In genomic region chr5:112800901-112801300, GRCh38 we compare ENCODE assay signal across 35 cellular contexts.
DNase-seq lines count a peak whose midpoint lies in the region; ATAC-seq and TF ChIP-seq lines count a peak whose summit lies in the region.
"Had no signal": no experiment of that assay in that cellular context is flagged by ENCODE, and none has a peak within 500 bp of the region (broad histone marks: within the 10 kb centered on the region; RNA-seq: fewer than 3 reads in every experiment).

No MANE protein-coding gene starts in this region.

- no peak overlapping the region for H3K27ac Mint-ChIP-seq in stimulated activated effector memory CD8-positive, alpha-beta T cell treated with anti-CD3 and anti-CD28 coated beads, Interleukin-12 subunit alpha, Interleukin-12 subunit beta, amount 100 ng/mL, for 72 hours
- H3K27ac Mint-ChIP-seq in activated naive CD8-positive, alpha-beta T cell treated with anti-CD3 and anti-CD28 coated beads, Interleukin-2, amount 50 U/mL, for 24 hours, result no peak overlapping the region
- H3K27ac Mint-ChIP-seq: activated naive CD8-positive, alpha-beta T cell treated with anti-CD3 and anti-CD28 coated beads for 36 hours; activated T-cell treated with anti-CD3 and anti-CD28 coated beads, Interleukin-2, amount 50 U/mL, for 24 hours; naive thymus-derived CD4-positive, alpha-beta T cell; type B pancreatic cell had no signal

- no peaks in the 10 kb centered on the region for H3K4me1 Mint-ChIP-seq in stimulated activated effector memory CD8-positive, alpha-beta T cell treated with anti-CD3 and anti-CD28 coated beads, Interleukin-12 subunit alpha, Interleukin-12 subunit beta, amount 100 ng/mL, for 72 hours
- peaks cover 2% of the 10 kb centered on the region for H3K4me1 Mint-ChIP-seq in activated naive CD8-positive, alpha-beta T cell treated with anti-CD3 and anti-CD28 coated beads, Interleukin-2, amount 50 U/mL, for 24 hours
- H3K4me1 Mint-ChIP-seq: activated naive CD8-positive, alpha-beta T cell treated with anti-CD3 and anti-CD28 coated beads for 36 hours had no signal

- DNase-seq in NCI-H2107 treated with DMSO at 0.1 percent for 48 hours (lab: John Stamatoyannopoulos, UW; ENCODE audit: unreplicated experiment) (peak; percentile 40), NCI-H2107 (lab: John Stamatoyannopoulos, UW) (no peak), NCI-H1694 treated with DMSO at 0.1 percent for 48 hours (lab: John Stamatoyannopoulos, UW) (peak; percentile 28), WERI-Rb-1 (no peak), retina (peak; percentile 49), NCI-H446 (lab: John Stamatoyannopoulos, UW) (no peak)
- DNase-seq in stimulated activated effector memory CD8-positive, alpha-beta T cell treated with anti-CD3 and anti-CD28 coated beads, Interleukin-12 subunit alpha, Interleukin-12 subunit beta, amount 100 ng/mL, for 72 hours (ENCODE audit: low spot score in 2 of 2), result no peak
- no peak for DNase-seq in activated naive CD8-positive, alpha-beta T cell treated with anti-CD3 and anti-CD28 coated beads, Interleukin-2, amount 50 U/mL, for 24 hours
- DNase-seq: 8988T; activated CD4-positive, alpha-beta T cell treated with anti-CD3 and anti-CD28 coated beads, Interleukin-2, amount 50 U/mL, for 1 hour; activated CD4-positive, CD25-positive, alpha-beta regulatory T cell; activated gamma-delta T cell; activated naive CD8-positive, alpha-beta T cell treated with anti-CD3 and anti-CD28 coated beads for 36 hours; activated T-cell treated with anti-CD3 and anti-CD28 coated beads, Interleukin-2, amount 50 U/mL, for 24 hours; aorta; Caco-2; DMS79 treated with DMSO at 0.1 percent for 48 hours; effector memory CD4-positive, alpha-beta T cell; GF-D8; HCEC 1CT; head of caudate nucleus; kidney; MM.1S; naive thymus-derived CD4-positive, alpha-beta T cell; NCI-H1417 treated with DMSO at 0.1 percent for 48 hours; NCI-H345; stimulated activated CD4-positive, alpha-beta T cell treated with anti-CD3 and anti-CD28 coated beads, Interleukin-4, amount 100 ng/mL, for 24 hours had no signal

- H3K4me3 ChIP-seq in WERI-Rb-1 (ENCODE audit: low read depth, low read length), result no peak overlapping the region
- H3K4me3 ChIP-seq: cardiac muscle cell, coronary artery, lung, prostate gland had no signal

- ATAC-seq in stimulated activated effector memory CD8-positive, alpha-beta T cell treated with anti-CD3 and anti-CD28 coated beads, Interleukin-12 subunit alpha, Interleukin-12 subunit beta, amount 100 ng/mL, for 72 hours, result no peak
- ATAC-seq in activated naive CD8-positive, alpha-beta T cell treated with anti-CD3 and anti-CD28 coated beads, Interleukin-2, amount 50 U/mL, for 24 hours, result no peak
- ATAC-seq: HepG2; naive thymus-derived CD4-positive, alpha-beta T cell had no signal

- no peaks in the 10 kb centered on the region for H3K9me3 Mint-ChIP-seq in stimulated activated effector memory CD8-positive, alpha-beta T cell treated with anti-CD3 and anti-CD28 coated beads, Interleukin-12 subunit alpha, Interleukin-12 subunit beta, amount 100 ng/mL, for 72 hours
- no peaks in the 10 kb centered on the region for H3K9me3 Mint-ChIP-seq in activated naive CD8-positive, alpha-beta T cell treated with anti-CD3 and anti-CD28 coated beads, Interleukin-2, amount 50 U/mL, for 24 hours
- H3K9me3 Mint-ChIP-seq: activated naive CD8-positive, alpha-beta T cell treated with anti-CD3 and anti-CD28 coated beads for 36 hours; activated T-cell treated with anti-CD3 and anti-CD28 coated beads, Interleukin-2, amount 50 U/mL, for 24 hours; naive thymus-derived CD4-positive, alpha-beta T cell; type B pancreatic cell had no signal

- TF ChIP-seq CTCF in WERI-Rb-1 (IDR thresholded peaks at IDR 0.05; ENCODE audit: low read depth, low read length), result no peak

- no peaks in the 10 kb centered on the region for H3K27me3 ChIP-seq in WERI-Rb-1 (ENCODE audit: insufficient read depth, low read depth, severe bottlenecking)
- H3K27me3 ChIP-seq: cardiac muscle cell had no signal

- H3K27ac ChIP-seq in WERI-Rb-1, result peak overlapping the region; percentile 3; the same call in 1 of the 2 replicates
- H3K27ac ChIP-seq: C4-2B, cardiac muscle cell, coronary artery, prostate gland, RWPE1 had no signal

- H3K36me3 ChIP-seq in WERI-Rb-1, result peaks cover 12% of the 10 kb centered on the region
- H3K36me3 ChIP-seq: prostate gland had no signal

- peaks cover 9% of the 10 kb centered on the region for H3K36me3 Mint-ChIP-seq in stimulated activated effector memory CD8-positive, alpha-beta T cell treated with anti-CD3 and anti-CD28 coated beads, Interleukin-12 subunit alpha, Interleukin-12 subunit beta, amount 100 ng/mL, for 72 hours
- H3K36me3 Mint-ChIP-seq in activated naive CD8-positive, alpha-beta T cell treated with anti-CD3 and anti-CD28 coated beads, Interleukin-2, amount 50 U/mL, for 24 hours (ENCODE audit: low read depth), result peaks cover 16% of the 10 kb centered on the region

- no peak overlapping the region for H3K4me3 Mint-ChIP-seq in stimulated activated effector memory CD8-positive, alpha-beta T cell treated with anti-CD3 and anti-CD28 coated beads, Interleukin-12 subunit alpha, Interleukin-12 subunit beta, amount 100 ng/mL, for 72 hours
- no peak overlapping the region for H3K4me3 Mint-ChIP-seq in activated naive CD8-positive, alpha-beta T cell treated with anti-CD3 and anti-CD28 coated beads, Interleukin-2, amount 50 U/mL, for 24 hours
- H3K4me3 Mint-ChIP-seq: activated naive CD8-positive, alpha-beta T cell treated with anti-CD3 and anti-CD28 coated beads for 36 hours; activated T-cell treated with anti-CD3 and anti-CD28 coated beads, Interleukin-2, amount 50 U/mL, for 24 hours; naive thymus-derived CD4-positive, alpha-beta T cell; type B pancreatic cell had no signal

- no peaks in the 10 kb centered on the region for H3K27me3 Mint-ChIP-seq in activated naive CD8-positive, alpha-beta T cell treated with anti-CD3 and anti-CD28 coated beads, Interleukin-2, amount 50 U/mL, for 24 hours
- H3K27me3 Mint-ChIP-seq: activated naive CD8-positive, alpha-beta T cell treated with anti-CD3 and anti-CD28 coated beads for 36 hours; activated T-cell treated with anti-CD3 and anti-CD28 coated beads, Interleukin-2, amount 50 U/mL, for 24 hours; naive thymus-derived CD4-positive, alpha-beta T cell; type B pancreatic cell had no signal

- H3K9me3 ChIP-seq in WERI-Rb-1 (ENCODE audit: severe bottlenecking), result no peaks in the 10 kb centered on the region
- H3K9me3 ChIP-seq: Caco-2, prostate gland had no signal

Comparison
In these comparisons a context has a peak if more than half of its experiments do, and no peak if none do; other contexts are left out.
1. DNase-seq: peak in NCI-H2107 treated with DMSO at 0.1 percent for 48 hours (single experiment), NCI-H1694 treated with DMSO at 0.1 percent for 48 hours (single experiment) and retina (single experiment); none in NCI-H2107 (single experiment), WERI-Rb-1 (single experiment), stimulated activated effector memory CD8-positive, alpha-beta T cell treated with anti-CD3 and anti-CD28 coated beads, Interleukin-12 subunit alpha, Interleukin-12 subunit beta, amount 100 ng/mL, for 72 hours (0 of 2), activated naive CD8-positive, alpha-beta T cell treated with anti-CD3 and anti-CD28 coated beads, Interleukin-2, amount 50 U/mL, for 24 hours (single experiment) and NCI-H446 (0 of 2).